In the genomic region with DNA sequence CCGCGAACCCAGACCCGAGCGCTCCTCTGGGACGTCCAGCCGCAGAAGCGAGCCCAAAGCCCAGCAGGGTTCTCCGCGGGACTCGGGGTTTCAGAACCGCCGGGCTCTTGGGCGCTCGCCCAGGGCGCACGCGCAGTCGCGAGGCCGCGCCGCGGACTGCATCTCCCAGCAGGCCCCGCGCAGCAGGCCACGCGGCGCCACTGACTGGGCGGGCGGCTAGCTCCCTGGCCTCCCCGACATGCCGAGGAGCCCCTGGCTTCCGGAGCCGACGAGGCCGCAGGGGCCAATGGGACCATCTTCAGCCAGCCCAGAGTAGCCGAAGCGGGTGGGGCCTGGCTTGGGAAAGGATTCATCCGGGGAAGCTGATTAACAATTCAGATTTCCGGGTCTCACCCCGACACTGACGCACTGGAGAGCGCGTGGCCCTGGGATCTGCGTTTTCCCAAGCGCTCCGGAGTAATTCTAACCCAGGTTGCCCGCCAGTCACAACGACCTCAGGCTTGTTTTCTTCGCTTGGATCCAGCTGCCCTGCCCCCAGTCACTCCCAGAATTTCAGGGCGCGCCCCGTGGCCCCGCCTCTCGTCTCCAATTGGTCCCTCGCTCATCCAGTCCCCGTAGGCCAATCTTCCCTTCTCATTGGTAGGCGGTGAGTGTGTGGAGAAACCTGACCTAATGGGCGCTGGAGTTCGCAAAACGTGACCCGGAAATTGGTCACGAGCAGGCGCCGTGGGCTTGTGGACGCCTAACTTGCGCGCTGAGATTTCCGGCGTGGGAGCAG, we compare ENCODE assay signal across 8 cellular contexts. TPM values are rescaled to one million over a fixed set of nuclear protein-coding genes. Genes with fewer than 3 reads are reported as not detected.
A peak's percentile ranks its signal among the peaks of the same experiment; 100 is the strongest.
DNase-seq lines count a peak whose midpoint lies in the region; ATAC-seq and TF ChIP-seq lines count a peak whose summit lies in the region.

A gene (plus strand): TSS at position 745 of the 778 bp plus-strand sequence. CDS start 328 bp downstream, outside the sequence.

- no peaks in the 10 kb centered on the region for H3F3A ChIP-seq in SU-DHL-6 (ENCODE audit: insufficient read depth)

- H3K27ac ChIP-seq in SU-DHL-6 (ENCODE audit: low read depth, low read length) (peak within 1 kb of the TSS; percentile 81), ovary (peak within 1 kb of the TSS; percentile 92 to 100), thyroid gland (peak within 1 kb of the TSS; percentile 94 to 99 (median 97))

- peak within 1 kb of the TSS; percentile 89 for H3K27ac Mint-ChIP-seq in activated naive CD8-positive, alpha-beta T cell treated with anti-CD3 and anti-CD28 coated beads, Interleukin-2, amount 10 ng/mL, durations not matched to agents 7 days and 5 days

- no peaks in the 10 kb centered on the region for H3K9me3 ChIP-seq in SU-DHL-6 (ENCODE audit: insufficient read depth, low read length)
- H3K9me3 ChIP-seq in ovary = peaks cover 0 to 5% of the 10 kb centered on the region in 2 donors
- H3K9me3 ChIP-seq in thyroid gland = no peaks in the 10 kb centered on the region

- intact Hi-C loops in Right ventricle myocardium inferior (cut with DNase I) = loop anchor here (1.0 to 5.0 kb wide), 5 partner anchors 18 to 219 kb away; a partner anchor contains a TSS
- intact Hi-C loops in ovary (cut with DNase I) = loop anchor here in 1 of 4 donors (10.0 kb wide), 2 partner anchors 122 to 258 kb away; a partner anchor contains a TSS
- intact Hi-C loops in thyroid gland (cut with DNase I) = loop anchor here (5.0 to 10.0 kb wide), 2 partner anchors 48 to 219 kb away; a partner anchor contains a TSS

- H3K36me3 ChIP-seq in SU-DHL-6 (ENCODE audit: low read length) (peaks cover 22% of the 10 kb centered on the region; the same call in 1 of the 2 replicates), ovary (peaks cover 3% of the 10 kb centered on the region), thyroid gland (peaks cover 8 to 13% of the 10 kb centered on the region in 2 donors)

- H3K4me1 Mint-ChIP-seq in activated naive CD8-positive, alpha-beta T cell treated with anti-CD3 and anti-CD28 coated beads, Interleukin-2, amount 10 ng/mL, durations not matched to agents 7 days and 5 days = peaks cover 23% of the 10 kb centered on the region

- POLR2A ChIA-PET in activated naive CD8-positive, alpha-beta T cell treated with anti-CD3 and anti-CD28 coated beads, Interleukin-2, amount 10 ng/mL, durations not matched to agents 7 days and 5 days (lab: Charles Lee) = interaction anchor here (0.7 to 3.4 kb wide), 31 partner anchors 10 to 243 kb away, joined by 3 to 42 read pairs (median 5); a partner anchor contains a TSS

- H3K36me3 Mint-ChIP-seq in activated naive CD8-positive, alpha-beta T cell treated with anti-CD3 and anti-CD28 coated beads, Interleukin-2, amount 10 ng/mL, durations not matched to agents 7 days and 5 days = peaks cover 40% of the 10 kb centered on the region

- WGBS in ovary, 3 donors = 0% methylated on average over 37 to 70 of the region's 70 CpGs
- WGBS in thyroid gland, 2 donors = 0 to 1% methylated on average over 31 of the region's 70 CpGs

- H3K4me1 ChIP-seq in ovary (ENCODE audit: insufficient read depth) (peaks cover 8% of the 10 kb centered on the region), thyroid gland (peaks cover 14 to 21% of the 10 kb centered on the region in 2 donors)

- no peaks in the 10 kb centered on the region for H3K9me2 ChIP-seq in SU-DHL-6 (replicated peaks; ENCODE audit: insufficient read depth, low read length)

- ATAC-seq in HG02678 (IDR thresholded peaks at IDR 0.05; ENCODE audit: unreplicated experiment) (peak; percentile 84), Right ventricle myocardium inferior (peak; percentile 97)
- peak; percentile 88 for ATAC-seq in activated naive CD8-positive, alpha-beta T cell treated with anti-CD3 and anti-CD28 coated beads, Interleukin-2, amount 10 ng/mL, durations not matched to agents 7 days and 5 days (ENCODE audit: low read depth)

- no peaks in the 10 kb centered on the region for H4K20me1 ChIP-seq in SU-DHL-6 (ENCODE audit: low read depth, low read length)

- peak within 1 kb of the TSS; percentile 88 for H2AFZ ChIP-seq in SU-DHL-6 (ENCODE audit: low read depth, low read length, severe bottlenecking)

- peaks cover 45% of the 10 kb centered on the region for H3K79me2 ChIP-seq in SU-DHL-6 (ENCODE audit: insufficient read depth, low read length)

- peak within 1 kb of the TSS; percentile 93 for H3K4me2 ChIP-seq in SU-DHL-6 (ENCODE audit: low read depth, low read length, poor library complexity, severe bottlenecking)

- peak; percentile 98 for DNase-seq in GM10266 (ENCODE audit: extremely low spot score)
- DNase-seq in NCI-H128 (lab: John Stamatoyannopoulos, UW; ENCODE audit: unreplicated experiment) = peak; percentile 81
- DNase-seq in activated naive CD8-positive, alpha-beta T cell treated with anti-CD3 and anti-CD28 coated beads, Interleukin-2, amount 10 ng/mL, durations not matched to agents 7 days and 5 days = peak; percentile 96
- DNase-seq in Right ventricle myocardium inferior (ENCODE audit: missing footprints) = peak; percentile 97
- DNase-seq in ovary = peak; percentile 94 to 97 (median 95)
- DNase-seq in thyroid gland = peak; percentile 95 to 96

- H3K9me3 Mint-ChIP-seq in activated naive CD8-positive, alpha-beta T cell treated with anti-CD3 and anti-CD28 coated beads, Interleukin-2, amount 10 ng/mL, durations not matched to agents 7 days and 5 days = peaks cover 6% of the 10 kb centered on the region

- peak; percentile 41 for TF ChIP-seq EP300 in ovary (IDR thresholded peaks at IDR 0.05)

- H3K4me3 Mint-ChIP-seq in activated naive CD8-positive, alpha-beta T cell treated with anti-CD3 and anti-CD28 coated beads, Interleukin-2, amount 10 ng/mL, durations not matched to agents 7 days and 5 days = peak within 1 kb of the TSS; percentile 95

- H3K27me3 Mint-ChIP-seq in activated naive CD8-positive, alpha-beta T cell treated with anti-CD3 and anti-CD28 coated beads, Interleukin-2, amount 10 ng/mL, durations not matched to agents 7 days and 5 days = peaks cover 3% of the 10 kb centered on the region

- TF ChIP-seq POLR2A in ovary (IDR thresholded peaks at IDR 0.05) = peak; percentile 78
- TF ChIP-seq POLR2A in thyroid gland (IDR thresholded peaks at IDR 0.05) = peak; percentile 36 to 63

- peak within 1 kb of the TSS; percentile 77 for H3K9ac ChIP-seq in SU-DHL-6 (ENCODE audit: low read length)

- peak within 1 kb of the TSS; percentile 83 for H3K4me3 ChIP-seq in SU-DHL-6 (ENCODE audit: insufficient read depth, low read length, poor library complexity, severe bottlenecking)
- peak within 1 kb of the TSS; percentile 97 for H3K4me3 ChIP-seq in ovary
- peak within 1 kb of the TSS; percentile 86 to 98 (median 91) for H3K4me3 ChIP-seq in thyroid gland (replicated peaks in 1 of 3)

- TF ChIP-seq CTCF in GM10266 (IDR thresholded peaks at IDR 0.05; ENCODE audit: control insufficient read depth, insufficient read depth, low read depth, missing control alignments) = no peak
- TF ChIP-seq CTCF in SU-DHL-6 (IDR thresholded peaks at IDR 0.05; ENCODE audit: insufficient read depth, low read length, poor library complexity, severe bottlenecking) = no peak
- TF ChIP-seq CTCF in ovary (IDR thresholded peaks at IDR 0.05) = no peak
- TF ChIP-seq CTCF in thyroid gland (IDR thresholded peaks at IDR 0.05) = peak in 1 of 6 experiments; percentile 5

- H3K27me3 ChIP-seq in SU-DHL-6 (ENCODE audit: low read length) = no peaks in the 10 kb centered on the region
- no peaks in the 10 kb centered on the region for H3K27me3 ChIP-seq in ovary
- H3K27me3 ChIP-seq in thyroid gland = no peaks in the 10 kb centered on the region

RNA-seq across cellular contexts. Expression of the gene that starts here (rescaled TPM):
- total RNA-seq in activated naive CD8-positive, alpha-beta T cell treated with anti-CD3 and anti-CD28 coated beads, Interleukin-2, amount 10 ng/mL, durations not matched to agents 7 days and 5 days = 10 to 100 TPM; 34.7 to 36.7 TPM
- 8.4 TPM for total RNA-seq in Right ventricle myocardium inferior
- 10 to 100 TPM; 32.1 to 46.1 (median 35.8) TPM for total RNA-seq in ovary
- polyA plus RNA-seq in ovary = 10 to 100 TPM; 31.2 to 33.2 TPM
- total RNA-seq in thyroid gland = 10 to 100 TPM; 44.6 to 62.2 (median 60.6) TPM

Comparison
In these comparisons a context has a peak if more than half of its experiments do, and no peak if none do; other contexts are left out.
1. Peak in every context shown above with its lines: DNase-seq, ATAC-seq, H3K4me3 ChIP-seq and H3K27ac ChIP-seq.